In the genomic region with DNA sequence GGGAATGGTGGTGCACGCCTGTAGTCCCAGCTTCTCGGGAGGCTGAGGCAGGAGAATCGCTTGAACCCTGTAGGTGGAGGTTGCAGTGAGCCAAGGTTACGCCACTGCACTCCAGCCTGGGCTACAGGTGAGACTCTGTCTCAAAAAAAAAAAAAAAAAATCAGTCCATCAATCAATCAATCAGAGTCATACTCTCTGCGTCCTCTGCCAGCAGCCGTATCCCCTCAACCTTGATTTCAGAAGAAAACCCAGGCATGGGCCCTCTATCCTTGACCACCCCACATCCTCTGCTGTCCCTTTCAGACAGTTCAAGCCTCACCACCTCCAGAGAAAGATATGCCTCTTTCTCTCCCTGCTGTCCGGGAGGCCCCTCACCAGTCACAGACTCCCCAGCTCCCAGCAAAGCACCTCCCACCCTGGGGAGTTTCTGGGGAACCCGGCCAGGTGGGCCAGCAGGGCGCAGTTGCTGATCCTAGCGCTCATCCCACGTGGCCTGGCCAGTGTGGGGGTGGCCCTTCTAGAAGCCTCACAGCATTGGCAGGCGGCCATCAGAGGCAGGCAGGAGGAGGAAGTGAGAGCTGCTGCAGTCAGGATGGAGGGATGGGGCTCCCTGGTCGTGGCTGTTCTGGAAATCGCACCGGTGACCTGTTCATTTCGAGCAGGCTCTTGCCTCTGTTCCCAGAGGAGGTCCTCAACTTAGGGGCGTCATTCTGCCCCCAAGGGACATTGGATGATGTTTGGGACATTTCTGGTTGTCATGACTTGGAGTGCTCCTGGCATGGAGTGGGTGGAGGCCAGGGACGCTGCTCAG, we compare ENCODE assay signal across 1 cellular context.
A peak's percentile ranks its signal among the peaks of the same experiment; 100 is the strongest.
TF ChIP-seq lines count a peak whose summit lies in the region.

No MANE protein-coding gene starts in this region.

TF ChIP-seq in HepG2, 621 proteins besides CTCF, POLR2A, EP300 and RAD21 (continues in another document):
- TF ChIP-seq ZNF263 (CRISPR knock-in tag; IDR thresholded peaks at IDR 0.05) (peak; percentile 26; the same call in 1 of the 2 replicates), ZNF121 (CRISPR knock-in tag; IDR thresholded peaks at IDR 0.05) (0 out of 2 replicates have a peak, but pooled peaks have one; percentile 11), MTA1 (CRISPR knock-in tag; IDR thresholded peaks at IDR 0.05; ENCODE audit: borderline replicate concordance) (no peak), ZSCAN21 (CRISPR knock-in tag; IDR thresholded peaks at IDR 0.05; ENCODE audit: borderline replicate concordance) (no peak; the same call in 1 of the 2 replicates), ZNF230 (CRISPR knock-in tag; IDR thresholded peaks at IDR 0.05) (no peak), SUZ12 (IDR thresholded peaks at IDR 0.05; ENCODE audit: low read depth, low read length) (no peak), KDM5B (CRISPR knock-in tag; IDR thresholded peaks at IDR 0.05; ENCODE audit: borderline replicate concordance) (peak; percentile 49; the same call in 1 of the 2 replicates), ZSCAN31 (CRISPR knock-in tag; IDR thresholded peaks at IDR 0.05; ENCODE audit: low read depth) (peak; percentile 55; the same call in 1 of the 2 replicates), FOSL2 (CRISPR knock-in tag; IDR thresholded peaks at IDR 0.05) (peak; percentile 16; the same call in 1 of the 2 replicates), TFE3 (CRISPR knock-in tag; IDR thresholded peaks at IDR 0.05) (peak; percentile 66), YY1 (IDR thresholded peaks at IDR 0.05; ENCODE audit: insufficient read depth, insufficient replicate concordance, low read depth, low read length) (peak; percentile 63), ATAD3A (CRISPR knock-in tag; IDR thresholded peaks at IDR 0.05) (no peak), ZNF670 (CRISPR knock-in tag; IDR thresholded peaks at IDR 0.05; ENCODE audit: borderline replicate concordance) (no peak), ZNF703 (CRISPR knock-in tag; IDR thresholded peaks at IDR 0.05; ENCODE audit: borderline replicate concordance) (no peak), JUND (CRISPR knock-in tag; IDR thresholded peaks at IDR 0.05) (no peak), MYC (CRISPR knock-in tag; IDR thresholded peaks at IDR 0.05; ENCODE audit: borderline replicate concordance) (peak; percentile 80; the same call in 1 of the 2 replicates), ZMYM2 (CRISPR knock-in tag; IDR thresholded peaks at IDR 0.05) (0 out of 2 replicates have a peak, but pooled peaks have one; percentile 49), ZNF274 (CRISPR knock-in tag; IDR thresholded peaks at IDR 0.05) (no peak), ZBTB3 (CRISPR knock-in tag; IDR thresholded peaks at IDR 0.05; ENCODE audit: borderline replicate concordance, low read depth) (no peak), HIVEP1 (CRISPR knock-in tag; IDR thresholded peaks at IDR 0.05) (peak; percentile 70), ZNF280B (CRISPR knock-in tag; IDR thresholded peaks at IDR 0.05; ENCODE audit: borderline replicate concordance) (peak; percentile 54; the same call in 1 of the 2 replicates), ZNF605 (CRISPR knock-in tag; IDR thresholded peaks at IDR 0.05) (peak; percentile 77; the same call in 1 of the 2 replicates), NR2F6 (IDR thresholded peaks at IDR 0.05) (no peak), NR2F6 (CRISPR knock-in tag; IDR thresholded peaks at IDR 0.05) (no peak), ZGPAT (CRISPR knock-in tag; IDR thresholded peaks at IDR 0.05) (peak; percentile 45; the same call in 1 of the 2 replicates), ZBTB26 (CRISPR knock-in tag; IDR thresholded peaks at IDR 0.05; ENCODE audit: borderline replicate concordance) (no peak), ZNF407 (CRISPR knock-in tag; IDR thresholded peaks at IDR 0.05; ENCODE audit: not compliant biosample characterization) (no peak), GABPB1 (CRISPR knock-in tag; IDR thresholded peaks at IDR 0.05) (peak; percentile 62), SALL1 (CRISPR knock-in tag; IDR thresholded peaks at IDR 0.05) (peak; percentile 43; the same call in 1 of the 2 replicates), SOX5 (CRISPR knock-in tag; IDR thresholded peaks at IDR 0.05; ENCODE audit: borderline replicate concordance) (peak; percentile 43), ZNF12 (CRISPR knock-in tag; IDR thresholded peaks at IDR 0.05) (0 out of 2 replicates have a peak, but pooled peaks have one; percentile 24), MEF2D (CRISPR knock-in tag; IDR thresholded peaks at IDR 0.05) (no peak)
- TF ChIP-seq, protein P1, sequence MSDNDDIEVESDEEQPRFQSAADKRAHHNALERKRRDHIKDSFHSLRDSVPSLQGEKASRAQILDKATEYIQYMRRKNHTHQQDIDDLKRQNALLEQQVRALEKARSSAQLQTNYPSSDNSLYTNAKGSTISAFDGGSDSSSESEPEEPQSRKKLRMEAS (IDR thresholded peaks at IDR 0.05), result peak; percentile 91
- TF ChIP-seq, protein P2, sequence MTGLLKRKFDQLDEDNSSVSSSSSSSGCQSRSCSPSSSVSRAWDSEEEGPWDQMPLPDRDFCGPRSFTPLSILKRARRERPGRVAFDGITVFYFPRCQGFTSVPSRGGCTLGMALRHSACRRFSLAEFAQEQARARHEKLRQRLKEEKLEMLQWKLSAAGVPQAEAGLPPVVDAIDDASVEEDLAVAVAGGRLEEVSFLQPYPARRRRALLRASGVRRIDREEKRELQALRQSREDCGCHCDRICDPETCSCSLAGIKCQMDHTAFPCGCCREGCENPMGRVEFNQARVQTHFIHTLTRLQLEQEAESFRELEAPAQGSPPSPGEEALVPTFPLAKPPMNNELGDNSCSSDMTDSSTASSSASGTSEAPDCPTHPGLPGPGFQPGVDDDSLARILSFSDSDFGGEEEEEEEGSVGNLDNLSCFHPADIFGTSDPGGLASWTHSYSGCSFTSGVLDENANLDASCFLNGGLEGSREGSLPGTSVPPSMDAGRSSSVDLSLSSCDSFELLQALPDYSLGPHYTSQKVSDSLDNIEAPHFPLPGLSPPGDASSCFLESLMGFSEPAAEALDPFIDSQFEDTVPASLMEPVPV (CRISPR knock-in tag; IDR thresholded peaks at IDR 0.05), result peak; percentile 75; the same call in 1 of the 2 replicates
- TF ChIP-seq, protein P3, sequence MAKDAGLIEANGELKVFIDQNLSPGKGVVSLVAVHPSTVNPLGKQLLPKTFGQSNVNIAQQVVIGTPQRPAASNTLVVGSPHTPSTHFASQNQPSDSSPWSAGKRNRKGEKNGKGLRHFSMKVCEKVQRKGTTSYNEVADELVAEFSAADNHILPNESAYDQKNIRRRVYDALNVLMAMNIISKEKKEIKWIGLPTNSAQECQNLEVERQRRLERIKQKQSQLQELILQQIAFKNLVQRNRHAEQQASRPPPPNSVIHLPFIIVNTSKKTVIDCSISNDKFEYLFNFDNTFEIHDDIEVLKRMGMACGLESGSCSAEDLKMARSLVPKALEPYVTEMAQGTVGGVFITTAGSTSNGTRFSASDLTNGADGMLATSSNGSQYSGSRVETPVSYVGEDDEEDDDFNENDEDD (CRISPR knock-in tag; IDR thresholded peaks at IDR 0.05; ENCODE audit: borderline replicate concordance), result peak; percentile 82
- TF ChIP-seq, protein P4, sequence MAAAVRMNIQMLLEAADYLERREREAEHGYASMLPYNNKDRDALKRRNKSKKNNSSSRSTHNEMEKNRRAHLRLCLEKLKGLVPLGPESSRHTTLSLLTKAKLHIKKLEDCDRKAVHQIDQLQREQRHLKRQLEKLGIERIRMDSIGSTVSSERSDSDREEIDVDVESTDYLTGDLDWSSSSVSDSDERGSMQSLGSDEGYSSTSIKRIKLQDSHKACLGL (CRISPR knock-in tag; IDR thresholded peaks at IDR 0.05), result no peak; the same call in 1 of the 2 replicates
